Comparison of ENCODE assay signal across 8 cellular contexts in the genomic region with DNA sequence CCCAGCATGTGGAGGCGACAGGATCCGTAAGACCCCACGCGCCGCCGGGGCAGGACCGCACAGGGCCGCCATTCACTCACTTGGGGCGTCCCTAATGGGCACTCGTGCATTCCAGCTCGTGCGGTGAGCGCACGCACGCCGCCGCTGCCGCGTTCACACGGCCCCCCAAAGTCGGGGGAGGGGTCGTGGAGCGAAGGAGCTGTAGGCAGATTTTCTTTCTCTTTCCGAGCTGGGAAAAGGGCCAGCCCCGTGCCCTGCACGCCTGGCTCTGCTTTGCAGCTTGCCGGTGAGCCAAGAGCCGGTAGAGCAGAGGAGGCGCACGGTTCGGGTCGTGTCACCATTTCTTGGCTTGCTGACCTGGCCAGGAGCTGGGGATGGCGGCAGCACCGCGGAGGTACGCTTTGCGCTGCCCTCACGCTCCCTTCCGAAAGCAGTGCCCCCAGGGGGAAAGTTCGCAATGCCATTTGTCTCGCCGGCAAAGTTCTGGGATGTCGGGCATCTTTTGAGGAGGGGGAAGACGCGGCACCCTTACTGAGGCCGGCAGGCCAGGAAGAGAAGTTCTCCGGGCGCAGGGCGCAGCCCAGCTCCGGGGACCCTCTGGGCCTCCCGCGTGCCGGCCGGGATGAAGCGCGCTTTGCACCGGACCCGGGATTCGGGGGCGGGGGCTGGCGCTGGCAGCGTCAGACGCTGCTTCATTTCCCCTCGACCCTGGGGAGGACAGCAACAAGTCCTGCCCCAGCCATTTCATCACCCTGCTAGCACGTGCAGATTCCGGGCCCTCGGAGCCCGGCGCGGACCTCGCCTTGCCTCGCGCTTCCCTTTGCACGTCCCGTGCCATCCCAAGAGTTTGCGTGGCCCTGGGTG. TPM values are rescaled to one million over a fixed set of nuclear protein-coding genes. Genes with fewer than 3 reads are reported as not detected.
DNase-seq lines count a peak whose midpoint lies in the region; ATAC-seq, FAIRE-seq and TF ChIP-seq lines count a peak whose summit lies in the region.

No MANE protein-coding gene starts in this region.

- no peak for ATAC-seq in GM18519 (IDR thresholded peaks at IDR 0.05; ENCODE audit: low FRiP score, unreplicated experiment)

- FAIRE-seq in D721Med (lab: Jason Lieb, UNC) = no peak

- peak; percentile 65 for DNase-seq in ELR (ENCODE audit: low read depth)
- DNase-seq in M059J (ENCODE audit: low read depth) = peak; percentile 54
- DNase-seq in dermis blood vessel endothelial cell = peak; percentile 58
- peak; percentile 49 for DNase-seq in nephron progenitor cell
- DNase-seq in NCI-H1436 treated with DMSO at 0.1 percent for 48 hours (lab: John Stamatoyannopoulos, UW) = no peak
- DNase-seq in SW480 (ENCODE audit: low spot score) = no peak
- no peak for DNase-seq in D721Med (ENCODE audit: insufficient read length, low spot score)

- TF ChIP-seq CTCF in nephron progenitor cell (IDR thresholded peaks at IDR 0.05) = no peak
- no peak for TF ChIP-seq CTCF in D721Med (IDR thresholded peaks at IDR 0.05; ENCODE audit: insufficient read depth, missing control alignments)

- peaks cover 37% of the 10 kb centered on the region for H3K36me3 Mint-ChIP-seq in nephron progenitor cell (ENCODE audit: low read depth)

- no peaks in the 10 kb centered on the region for H3K9me3 Mint-ChIP-seq in nephron progenitor cell

- H3K27ac Mint-ChIP-seq in nephron progenitor cell = no peak overlapping the region

- H3K4me3 Mint-ChIP-seq in nephron progenitor cell = peak overlapping the region; percentile 92

- H3K27me3 Mint-ChIP-seq in nephron progenitor cell (ENCODE audit: low read depth, poor library complexity) = peaks cover 38% of the 10 kb centered on the region

- H3K4me1 Mint-ChIP-seq in nephron progenitor cell = peaks cover 82% of the 10 kb centered on the region

RNA-seq across cellular contexts. Expression of a gene that starts 0.9 kb away (rescaled TPM):
- 311 and 328 TPM in 2 replicates for total RNA-seq in M059J (2014; rRNA removed; shearing (Covaris generic))
- 11.7 and 39.3 TPM in 2 replicates for total RNA-seq in dermis blood vessel endothelial cell

Comparison
In these comparisons a context has a peak if more than half of its experiments do, and no peak if none do; other contexts are left out.
1. DNase-seq: peak in ELR (single experiment), M059J (single experiment), dermis blood vessel endothelial cell (single experiment) and nephron progenitor cell (single experiment); none in NCI-H1436 treated with DMSO at 0.1 percent for 48 hours (single experiment), SW480 (single experiment) and D721Med (single experiment).